ENCODE assay signal across 9 cellular contexts in genomic region chr10:71984798-71985388, GRCh38. TPM values are rescaled to one million over a fixed set of nuclear protein-coding genes. Genes with fewer than 3 reads are reported as not detected.
DNase-seq lines count a peak whose midpoint lies in the region; ATAC-seq and TF ChIP-seq lines count a peak whose summit lies in the region.
"Had no signal": no experiment of that assay in that cellular context is flagged by ENCODE, and none has a peak within 500 bp of the region (broad histone marks: within the 10 kb centered on the region; RNA-seq: fewer than 3 reads in every experiment).

No MANE protein-coding gene starts in this region.

- ATAC-seq in GM19043 (IDR thresholded peaks at IDR 0.05; ENCODE audit: low read depth, unreplicated experiment), result peak; percentile 52
- no peak for ATAC-seq in lung (ENCODE audit: insufficient read depth, low FRiP score)
- ATAC-seq in HG02763 (IDR thresholded peaks at IDR 0.05; ENCODE audit: unreplicated experiment), result no peak
- ATAC-seq: Panc1 had no signal

- no peak for TF ChIP-seq POLR2A in testis (IDR thresholded peaks at IDR 0.05)

- intact Hi-C loops in testis (cut with DNase I; ENCODE audit: low total_unique reads), result no loop called here

- H3K9ac ChIP-seq in adipocyte (ENCODE audit: low read length), result peak overlapping the region; percentile 88

- CTCF ChIA-PET in HEK293T (lab: Yijun Ruan, JAX), result interaction anchor here (2.0 kb wide), 1 partner anchor 64 kb away, joined by 5 read pairs; no protein-coding TSS in a partner anchor

- H3K27ac ChIP-seq in lung (ENCODE audit: low read depth in 1 of 2, low read length in 1 of 2) (peak overlapping the region; percentile 58 to 74), testis (peak overlapping the region; percentile 31 to 77)

- H3K36me3 ChIP-seq in adipocyte (ENCODE audit: control insufficient read depth, insufficient read depth, low read length, severe bottlenecking) (peaks cover 6% of the 10 kb centered on the region), lung (ENCODE audit: control insufficient read depth in 2 of 2, insufficient read depth in 2 of 2, low read length in 2 of 2) (no peaks in the 10 kb centered on the region), testis (ENCODE audit: low read depth, missing control alignments) (no peaks in the 10 kb centered on the region)

- H3K4me1 ChIP-seq in adipocyte (ENCODE audit: control insufficient read depth, insufficient read depth, low read length), result peaks cover 86% of the 10 kb centered on the region
- peaks cover 29 to 51% of the 10 kb centered on the region in 2 donors for H3K4me1 ChIP-seq in lung (ENCODE audit: control insufficient read depth in 2 of 2, insufficient read depth in 2 of 2, low read length in 2 of 2)
- H3K4me1 ChIP-seq in testis, result peaks cover 86% of the 10 kb centered on the region

- H3K9me3 ChIP-seq in adipocyte (ENCODE audit: control insufficient read depth, low read length) (peaks cover 3% of the 10 kb centered on the region), lung (ENCODE audit: control insufficient read depth in 2 of 2, insufficient read depth in 1 of 2, low read length in 1 of 2) (no peaks in the 10 kb centered on the region), testis (no peaks in the 10 kb centered on the region)

- DNase-seq in adipocyte (ENCODE audit: low read depth) (no peak), lung (ENCODE audit: low spot score) (no peak), testis (no peak), NCI-H187 (lab: John Stamatoyannopoulos, UW) (no peak), HEK293T (ENCODE audit: extremely low spot score) (no peak)
- DNase-seq: activated CD8-positive, alpha-beta T cell treated with anti-CD3 and anti-CD28 coated beads for 36 hours had no signal

- H3K4me3 ChIP-seq in adipocyte (ENCODE audit: low read length) (peak overlapping the region; percentile 57), lung (no peak overlapping the region), testis (no peak overlapping the region)

- TF ChIP-seq CTCF in lung (IDR thresholded peaks at IDR 0.05; ENCODE audit: control extremely low read depth, extremely low read depth) (no peak), testis (IDR thresholded peaks at IDR 0.05) (no peak)

- no peaks in the 10 kb centered on the region for H3K27me3 ChIP-seq in adipocyte (replicated peaks; ENCODE audit: control insufficient read depth, insufficient read depth, low read length)
- H3K27me3 ChIP-seq in lung (ENCODE audit: control insufficient read depth, insufficient read depth), result no peaks in the 10 kb centered on the region
- H3K27me3 ChIP-seq in testis, result no peaks in the 10 kb centered on the region

- 89 to 91% methylated on average over 9 of the region's 9 CpGs for WGBS in lung, 2 donors
- WGBS in testis, 2 donors, result 31 to 34% methylated on average over 9 of the region's 9 CpGs

- POLR2A ChIA-PET in HEK293T (lab: Yijun Ruan, JAX), result no interaction called here

TF ChIP-seq in HEK293T, 16 proteins besides CTCF, POLR2A, EP300 and RAD21:
- no peak for TF ChIP-seq ARNT (IDR thresholded peaks at IDR 0.05)
- no peak for TF ChIP-seq SP1 (IDR thresholded peaks at IDR 0.05)
- TF ChIP-seq CTBP1 (IDR thresholded peaks at IDR 0.05; ENCODE audit: borderline replicate concordance), result no peak
- TF ChIP-seq HDGF (IDR thresholded peaks at IDR 0.05; ENCODE audit: borderline replicate concordance), result no peak
- no peak for TF ChIP-seq NFRKB (IDR thresholded peaks at IDR 0.05)
- TF ChIP-seq ZNF384 (IDR thresholded peaks at IDR 0.05), result no peak
- TF ChIP-seq ELF4 (IDR thresholded peaks at IDR 0.05), result no peak
- TF ChIP-seq BHLHE40 (IDR thresholded peaks at IDR 0.05; ENCODE audit: borderline replicate concordance), result no peak
- no peak for TF ChIP-seq LEF1 (IDR thresholded peaks at IDR 0.05; ENCODE audit: borderline replicate concordance)
- no peak for TF ChIP-seq FOXM1 (IDR thresholded peaks at IDR 0.05; ENCODE audit: borderline replicate concordance)
- no peak for TF ChIP-seq L3MBTL2 (conservative IDR thresholded peaks at IDR 0.05)
- TF ChIP-seq FOXK2 (IDR thresholded peaks at IDR 0.05), result no peak
- TF ChIP-seq TARDBP (IDR thresholded peaks at IDR 0.05), result no peak
- no peak for TF ChIP-seq FOXA1 (IDR thresholded peaks at IDR 0.05)
- TF ChIP-seq PKNOX1 (IDR thresholded peaks at IDR 0.05), result no peak

RNA-seq across cellular contexts. Expression of gene CHST3, which starts 20.7 kb away (rescaled TPM):
- total RNA-seq in lung (10 to 100 TPM; 10.7 to 13.7 TPM), testis (100 to 1,000 TPM; 107 to 218 TPM)
- polyA plus RNA-seq in lung (1 to 10 TPM; 2.2 to 5.2 TPM), testis (ENCODE audit: insufficient read depth, low read depth, low replicate concordance) (55.3 TPM)

Comparison
In these comparisons a context has a peak if more than half of its experiments do, and no peak if none do; other contexts are left out.
1. RNA of gene CHST3, which starts 20.7 kb away (total RNA-seq): 107 to 218 TPM in testis; 10.7 to 13.7 TPM in lung; every median in the first group is over 4 times any median in the second.